8 cellular contexts compared by ENCODE assay signal in the genomic region with DNA sequence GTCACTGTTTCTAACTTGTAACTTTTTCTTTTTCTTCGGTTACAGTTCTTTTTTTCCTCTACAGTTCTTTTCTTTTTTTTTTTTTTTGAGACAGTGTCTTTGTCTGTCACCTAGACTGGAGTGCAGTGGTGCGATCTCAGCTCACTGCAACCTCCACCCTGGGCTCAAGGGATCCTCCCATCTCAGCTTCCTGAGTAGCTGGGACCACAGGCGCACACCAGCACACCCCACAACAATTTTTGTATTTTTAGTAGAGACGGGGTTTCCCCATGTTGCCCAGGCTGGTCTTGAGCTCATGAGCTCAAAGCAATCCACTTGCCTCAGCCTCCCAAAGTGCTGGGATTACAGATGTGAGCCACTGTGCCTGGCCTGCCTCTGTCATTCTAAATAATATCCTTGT. TPM values are rescaled to one million over a fixed set of nuclear protein-coding genes. Genes with fewer than 3 reads are reported as not detected.
A peak's percentile ranks its signal among the peaks of the same experiment; 100 is the strongest.
DNase-seq lines count a peak whose midpoint lies in the region; ATAC-seq, FAIRE-seq and TF ChIP-seq lines count a peak whose summit lies in the region.
"Not testable (repeated sequence)": the region's sequence is repeated elsewhere in the genome, so short reads cannot be mapped to it uniquely, and the experiment has no call there.

No MANE protein-coding gene starts in this region.

- H3K4me1 ChIP-seq in CD8-positive, alpha-beta T cell (ENCODE audit: insufficient read depth, low read length); K562 (replicated peaks in 1 of 2; ENCODE audit: control insufficient read depth in 2 of 2, insufficient read depth in 2 of 2, low read length in 2 of 2): not testable (repeated sequence)
- H3K4me1 ChIP-seq in OCI-LY3 (ENCODE audit: low read length) = peaks cover 70% of the 10 kb centered on the region
- H3K4me1 ChIP-seq in gastrocnemius medialis = peaks cover 72% of the 10 kb centered on the region in 2 donors

- not testable (repeated sequence) for TF ChIP-seq POLR2A in K562 (conservative IDR thresholded peaks at IDR 0.05); gastrocnemius medialis (IDR thresholded peaks at IDR 0.05)

- 57% methylated on average over 3 of the region's 4 CpGs for WGBS in K562 (ENCODE audit: insufficient coverage, low coverage, missing lambda C conversion rate)

- H3K9ac ChIP-seq in OCI-LY3 (ENCODE audit: low read length); K562 (ENCODE audit: insufficient read depth in 1 of 2, low read depth in 2 of 2, low read length in 2 of 2): not testable (repeated sequence)

- H3K9me3 Mint-ChIP-seq in CD8-positive, alpha-beta T cell; activated CD8-positive, alpha-beta T cell treated with anti-CD3 and anti-CD28 coated beads, Interleukin-2, amount 10 ng/mL, durations not matched to agents 7 days and 5 days (ENCODE audit: insufficient read depth): not testable (repeated sequence)

- not testable (repeated sequence) for TF ChIP-seq RAD21 in K562 (CRISPR knock-in tag; conservative IDR thresholded peaks at IDR 0.05 in 1 of 2, IDR thresholded peaks at IDR 0.05 in 1 of 2)

- not testable (repeated sequence) for TF ChIP-seq EP300 in K562 (IDR thresholded peaks at IDR 0.05; ENCODE audit: low read length)

- peak overlapping the region; percentile 52 for H3K27ac Mint-ChIP-seq in CD8-positive, alpha-beta T cell
- H3K27ac Mint-ChIP-seq in activated CD8-positive, alpha-beta T cell treated with anti-CD3 and anti-CD28 coated beads, Interleukin-2, amount 10 ng/mL, durations not matched to agents 7 days and 5 days = peak overlapping the region; percentile 9

- intact Hi-C loops in CD8-positive, alpha-beta T cell (cut with DNase I, micrococcal nuclease); K562 (cut with micrococcal nuclease); gastrocnemius medialis (cut with DNase I; ENCODE audit: low total_unique reads): not testable (repeated sequence)

- H3K79me2 ChIP-seq in OCI-LY3 (ENCODE audit: low read length) (peaks cover 98% of the 10 kb centered on the region), K562 (ENCODE audit: control insufficient read depth, insufficient read depth, low read length) (peaks cover 30% of the 10 kb centered on the region; the same call in 2 of the 3 replicates)

- peaks cover 95% of the 10 kb centered on the region for H4K20me1 ChIP-seq in OCI-LY3 (ENCODE audit: insufficient read depth, low read length)
- peaks cover 24% of the 10 kb centered on the region for H4K20me1 ChIP-seq in K562 (replicated peaks; ENCODE audit: control insufficient read depth, insufficient read depth, low read length)

- H3K9me3 ChIP-seq in CD8-positive, alpha-beta T cell (ENCODE audit: low read length); OCI-LY3 (ENCODE audit: insufficient read depth, low read length); K562 (replicated peaks; ENCODE audit: control insufficient read depth, insufficient read depth, low read depth, low read length); gastrocnemius medialis: not testable (repeated sequence)

- not testable (repeated sequence) for H3K4me3 Mint-ChIP-seq in CD8-positive, alpha-beta T cell; activated CD8-positive, alpha-beta T cell treated with anti-CD3 and anti-CD28 coated beads, Interleukin-2, amount 10 ng/mL, durations not matched to agents 7 days and 5 days

- not testable (repeated sequence) for H2AFZ ChIP-seq in OCI-LY3 (ENCODE audit: low read depth, low read length); K562 (ENCODE audit: low read depth, low read length)

- H3K27me3 Mint-ChIP-seq in CD8-positive, alpha-beta T cell (ENCODE audit: low read depth); activated CD8-positive, alpha-beta T cell treated with anti-CD3 and anti-CD28 coated beads, Interleukin-2, amount 10 ng/mL, durations not matched to agents 7 days and 5 days (ENCODE audit: low read depth): not testable (repeated sequence)

- not testable (repeated sequence) for H3K4me3 ChIP-seq in CD8-positive, alpha-beta T cell (ENCODE audit: low read depth, low read length); OCI-LY3 (ENCODE audit: low read length); K562; gastrocnemius medialis

- in situ Hi-C loops in K562 (cut with MboI); gastrocnemius medialis (cut with MboI; ENCODE audit: low sequenced_read_pairs in 4 of 4): not testable (repeated sequence)

- CTCF ChIA-PET in CD8-positive, alpha-beta T cell (lab: Charles Lee); K562 (lab: Yijun Ruan, JAX; ENCODE audit: low intra/inter-chr PET ratio): not testable (repeated sequence)
- CTCF ChIA-PET in activated CD8-positive, alpha-beta T cell treated with anti-CD3 and anti-CD28 coated beads, Interleukin-2, amount 10 ng/mL, durations not matched to agents 7 days and 5 days (lab: Charles Lee) = interaction anchor here (0.9 kb wide), 1 partner anchor 51 kb away, joined by 3 read pairs; no protein-coding TSS in a partner anchor

- not testable (repeated sequence) for BruUV-seq in K562 (replicated peaks; lab: Mats Ljungman, UMichigan)

- not testable (repeated sequence) for H3K9me1 ChIP-seq in K562 (ENCODE audit: control insufficient read depth, insufficient read depth, low read length)

- POLR2A ChIA-PET in CD8-positive, alpha-beta T cell (lab: Charles Lee) = interaction anchor here (0.7 to 0.9 kb wide), 2 partner anchors 10 to 191 kb away, joined by 3 to 4 read pairs; no protein-coding TSS in a partner anchor
- POLR2A ChIA-PET in activated CD8-positive, alpha-beta T cell treated with anti-CD3 and anti-CD28 coated beads, Interleukin-2, amount 10 ng/mL, durations not matched to agents 7 days and 5 days (lab: Charles Lee) = not testable (repeated sequence)
- POLR2A ChIA-PET in K562 (lab: Yijun Ruan, JAX) = interaction anchor here (1.5 kb wide), 1 partner anchor 12 kb away, joined by 3 read pairs; no protein-coding TSS in a partner anchor

- not testable (repeated sequence) for H3K36me3 Mint-ChIP-seq in CD8-positive, alpha-beta T cell; activated CD8-positive, alpha-beta T cell treated with anti-CD3 and anti-CD28 coated beads, Interleukin-2, amount 10 ng/mL, durations not matched to agents 7 days and 5 days (ENCODE audit: low read depth)

- not testable (repeated sequence) for H3K36me3 ChIP-seq in CD8-positive, alpha-beta T cell (ENCODE audit: insufficient read depth, low read length); OCI-LY3 (replicated peaks; ENCODE audit: low read depth, low read length); K562 (ENCODE audit: control insufficient read depth, insufficient read depth, low read length); gastrocnemius medialis

- peak overlapping the region; percentile 52 for H3K4me2 ChIP-seq in OCI-LY3 (ENCODE audit: low read length)
- H3K4me2 ChIP-seq in K562 (ENCODE audit: insufficient read depth, low read length) = not testable (repeated sequence)

- not testable (repeated sequence) for H3K27me3 ChIP-seq in CD8-positive, alpha-beta T cell (ENCODE audit: insufficient read depth, low read length); OCI-LY3 (ENCODE audit: low read depth, low read length); K562 (ENCODE audit: control insufficient read depth in 2 of 2, insufficient read depth in 2 of 2, low read length in 2 of 2); gastrocnemius medialis

- H3K27ac ChIP-seq in CD8-positive, alpha-beta T cell (ENCODE audit: low read depth, low read length); K562 (ENCODE audit: extremely low read depth, low read depth, low read length): not testable (repeated sequence)
- H3K27ac ChIP-seq in OCI-LY3 (ENCODE audit: low read length) (peak overlapping the region; percentile 14; the same call in 1 of the 2 replicates), gastrocnemius medialis (peak overlapping the region; percentile 37 to 94 (median 64))

- H3K4me1 Mint-ChIP-seq in CD8-positive, alpha-beta T cell (ENCODE audit: low read depth) = peaks cover 32% of the 10 kb centered on the region
- H3K4me1 Mint-ChIP-seq in activated CD8-positive, alpha-beta T cell treated with anti-CD3 and anti-CD28 coated beads, Interleukin-2, amount 10 ng/mL, durations not matched to agents 7 days and 5 days (ENCODE audit: low read depth) = peaks cover 21% of the 10 kb centered on the region

- TF ChIP-seq CTCF in CD8-positive, alpha-beta T cell (IDR thresholded peaks at IDR 0.05); OCI-LY3 (IDR thresholded peaks at IDR 0.05; ENCODE audit: low read depth, low read length); K562 (IDR thresholded peaks at IDR 0.05 in 2 of 3, conservative IDR thresholded peaks at IDR 0.05 in 1 of 3; ENCODE audit: insufficient read depth in 2 of 3, low read depth in 1 of 3, low read length in 3 of 3); gastrocnemius medialis (IDR thresholded peaks at IDR 0.05 in 4 of 5, conservative IDR thresholded peaks at IDR 0.05 in 1 of 5): not testable (repeated sequence)

- not testable (repeated sequence) for DNase-seq in CD8-positive, alpha-beta T cell; activated CD8-positive, alpha-beta T cell treated with anti-CD3 and anti-CD28 coated beads, Interleukin-2, amount 10 ng/mL, durations not matched to agents 7 days and 5 days; K562 (ENCODE audit: extremely low read depth in 1 of 4, low spot score in 3 of 4); gastrocnemius medialis
- DNase-seq in left lobe of liver (ENCODE audit: low spot score) = peak; percentile 7

- peak; percentile 56 for ATAC-seq in CD8-positive, alpha-beta T cell
- ATAC-seq in GM19351 (IDR thresholded peaks at IDR 0.05; ENCODE audit: unreplicated experiment) (peak; percentile 49), HG03025 (IDR thresholded peaks at IDR 0.05; ENCODE audit: low FRiP score, unreplicated experiment) (peak; percentile 47), K562 (0 out of 3 replicates have a peak, but pooled peaks have one; percentile 13)
- ATAC-seq in activated CD8-positive, alpha-beta T cell treated with anti-CD3 and anti-CD28 coated beads, Interleukin-2, amount 10 ng/mL, durations not matched to agents 7 days and 5 days = peak; percentile 71
- not testable (repeated sequence) for ATAC-seq in left lobe of liver, gastrocnemius medialis

- peak; percentile 55 for FAIRE-seq in K562 (lab: Jason Lieb, UNC)

RNA-seq across cellular contexts. Expression of a gene that starts 42.7 kb away (rescaled TPM):
- total RNA-seq in CD8-positive, alpha-beta T cell = 10 to 100 TPM; 21.6 to 22.8 TPM
- total RNA-seq in activated CD8-positive, alpha-beta T cell treated with anti-CD3 and anti-CD28 coated beads, Interleukin-2, amount 10 ng/mL, durations not matched to agents 7 days and 5 days = 10 to 100 TPM; 28.6 to 28.7 TPM
- 54.4 and 56.3 TPM in 2 replicates for total RNA-seq in K562 (2011; cell fraction: chromatin; rRNA removed; ENCODE audit: low replicate concordance)
- 28.3 and 29.1 TPM in 2 replicates for total RNA-seq in K562 (2011; cell fraction: nucleolus; rRNA removed)
- 38.1 and 45.0 TPM in 2 replicates for total RNA-seq in K562 (2011; cell fraction: nucleoplasm; rRNA removed)
- 21.7 and 25.8 TPM in 2 replicates for total RNA-seq in K562 (2014; rRNA removed)
- 13.2 and 14.2 TPM in 2 replicates for total RNA-seq in K562 (2014; rRNA removed; fragmentation: Illumina TruSeq; extraction: Trizol)
- 15.5 and 15.6 TPM in 2 replicates for total RNA-seq in K562 (2015; rRNA removed; fragmentation: Illumina TruSeq; extraction: Trizol)
- total RNA-seq in K562 (2021) = 27.5 and 28.5 TPM in 2 replicates
- polyA plus RNA-seq in K562 (2011; rRNA removed) = 17.5 and 24.0 TPM in 2 replicates
- polyA plus RNA-seq in K562 (2011; cell fraction: cytosol; rRNA removed) = 13.7 and 15.9 TPM in 2 replicates
- 46.8 and 47.8 TPM in 2 replicates for polyA plus RNA-seq in K562 (2011; cell fraction: nucleus; rRNA removed)
- 16.4 and 21.1 TPM in 2 replicates for polyA plus RNA-seq in K562 (2012)
- 20.3 and 21.3 TPM in 2 replicates for polyA plus RNA-seq in K562 (2014; fragmentation: Illumina TruSeq; extraction: Trizol)
- 1 to 10 TPM; 5.3 TPM for polyA plus RNA-seq in K562 (2014; fragmentation: Nextera tagmentation; extraction: Ambion mirVana)
- 18.7 and 19.4 TPM in 2 replicates for polyA plus RNA-seq in K562 (2014; rRNA removed)
- polyA minus RNA-seq in K562 (2011; rRNA and poly(A)+ RNA removed) = 24.5 and 36.4 TPM in 2 replicates
- polyA minus RNA-seq in K562 (2011; cell fraction: cytosol; rRNA and poly(A)+ RNA removed) = 17.6 and 25.8 TPM in 2 replicates
- 28.0 and 53.1 TPM in 2 replicates for polyA minus RNA-seq in K562 (2011; cell fraction: nucleus; rRNA and poly(A)+ RNA removed)
- 11.2 TPM for total RNA-seq in left lobe of liver
- total RNA-seq in gastrocnemius medialis = 100 to 1,000 TPM in 2 of 4 donors, 10 to 100 TPM in 2; 59.5 to 109 (median 98.6) TPM
